Comparison of ENCODE assay signal across 11 cellular contexts in the genomic region with DNA sequence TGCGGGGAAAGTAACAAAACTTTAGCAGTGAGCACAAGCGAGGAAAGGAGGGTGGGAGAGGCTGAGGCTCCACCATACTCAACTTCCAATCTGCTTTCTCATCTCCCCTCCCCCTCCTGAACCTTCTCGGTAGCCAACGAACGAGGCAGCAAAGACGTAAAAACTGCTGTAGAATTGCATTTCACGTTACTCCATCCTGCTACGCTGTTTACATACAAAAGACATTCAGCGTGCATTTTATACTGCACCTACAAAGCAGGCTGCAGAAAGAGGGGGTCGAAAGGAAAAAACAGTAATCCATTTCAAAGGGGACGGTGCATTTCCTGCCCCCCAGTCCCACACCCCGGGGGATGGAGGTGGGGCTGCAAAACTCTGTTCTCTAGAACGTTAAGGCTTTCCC. TPM values are rescaled to one million over a fixed set of nuclear protein-coding genes. Genes with fewer than 3 reads are reported as not detected.
DNase-seq lines count a peak whose midpoint lies in the region; ATAC-seq and TF ChIP-seq lines count a peak whose summit lies in the region.
"Had no signal": no experiment of that assay in that cellular context is flagged by ENCODE, and none has a peak within 500 bp of the region (broad histone marks: within the 10 kb centered on the region; RNA-seq: fewer than 3 reads in every experiment).

No MANE protein-coding gene starts in this region.

- H3K27ac ChIP-seq in AG04450 (ENCODE audit: low read depth, low read length) (no peak overlapping the region), Peyer's patch (no peak overlapping the region)
- H3K27ac ChIP-seq in CD8-positive, alpha-beta memory T cell (ENCODE audit: low read depth, low read length) = no peak overlapping the region
- H3K27ac ChIP-seq in CD8-positive, alpha-beta T cell (ENCODE audit: low read depth, low read length) = no peak overlapping the region
- H3K27ac ChIP-seq: BLaER1 had no signal

- H3K4me1 ChIP-seq in Peyer's patch = no peaks in the 10 kb centered on the region
- no peaks in the 10 kb centered on the region for H3K4me1 ChIP-seq in CD8-positive, alpha-beta memory T cell (ENCODE audit: insufficient read depth, low read length)
- no peaks in the 10 kb centered on the region for H3K4me1 ChIP-seq in CD8-positive, alpha-beta T cell (ENCODE audit: insufficient read depth, low read length)
- H3K4me1 ChIP-seq: BLaER1 had no signal

- intact Hi-C loops in activated CD4-positive, alpha-beta T cell treated with anti-CD3 and anti-CD28 coated beads, Interleukin-2, amount 10 ng/mL, durations not matched to agents 24 days and 14 days (cut with micrococcal nuclease) = no loop called here
- intact Hi-C loops in CD8-positive, alpha-beta T cell (cut with DNase I, micrococcal nuclease) = no loop called here

- POLR2A ChIA-PET in AG04450 (lab: Yijun Ruan, JAX) = interaction anchor here (1.1 kb wide), 1 partner anchor 60 kb away, joined by 3 read pairs; no protein-coding TSS in a partner anchor
- POLR2A ChIA-PET in CD8-positive, alpha-beta memory T cell (lab: Charles Lee) = no interaction called here
- POLR2A ChIA-PET in CD8-positive, alpha-beta T cell (lab: Charles Lee) = no interaction called here

- DNase-seq in AG04450 (ENCODE audit: low read depth, low spot score) (no peak), Peyer's patch (no peak), fibroblast of villous mesenchyme (ENCODE audit: low read depth) (peak; percentile 40), neural crest cell (ENCODE audit: low read depth, low spot score) (no peak), NCI-H345 treated with DMSO at 0.1 percent for 48 hours (lab: John Stamatoyannopoulos, UW; ENCODE audit: unreplicated experiment) (no peak)
- DNase-seq in activated CD4-positive, alpha-beta T cell treated with anti-CD3 and anti-CD28 coated beads, Interleukin-2, amount 10 ng/mL, durations not matched to agents 24 days and 14 days = no peak
- DNase-seq in CD8-positive, alpha-beta memory T cell = no peak
- no peak for DNase-seq in CD8-positive, alpha-beta T cell
- DNase-seq: activated CD8-positive, alpha-beta T cell treated with anti-CD3 and anti-CD28 coated beads, Interleukin-2, amount 10 ng/mL, durations not matched to agents 7 days and 5 days; effector CD4-positive, alpha-beta T cell had no signal

- H3K27me3 ChIP-seq in AG04450 (ENCODE audit: control insufficient read depth, insufficient read depth, low read length) = no peaks in the 10 kb centered on the region
- H3K27me3 ChIP-seq in Peyer's patch = peaks cover 0 to 7% of the 10 kb centered on the region in 2 donors
- no peaks in the 10 kb centered on the region for H3K27me3 ChIP-seq in CD8-positive, alpha-beta memory T cell (ENCODE audit: insufficient read depth, low read length, poor library complexity, severe bottlenecking)
- H3K27me3 ChIP-seq in CD8-positive, alpha-beta T cell (ENCODE audit: insufficient read depth, low read length) = peaks cover 3% of the 10 kb centered on the region
- H3K27me3 ChIP-seq: BLaER1 had no signal

- H3K36me3 Mint-ChIP-seq in neural crest cell (ENCODE audit: low read depth) = no peaks in the 10 kb centered on the region
- H3K36me3 Mint-ChIP-seq in activated CD4-positive, alpha-beta T cell treated with anti-CD3 and anti-CD28 coated beads, Interleukin-2, amount 10 ng/mL, durations not matched to agents 24 days and 14 days (ENCODE audit: low read depth) = no peaks in the 10 kb centered on the region
- H3K36me3 Mint-ChIP-seq in CD8-positive, alpha-beta memory T cell = no peaks in the 10 kb centered on the region
- H3K36me3 Mint-ChIP-seq in CD8-positive, alpha-beta T cell = no peaks in the 10 kb centered on the region

- ATAC-seq in CD8-positive, alpha-beta T cell = no peak
- ATAC-seq: activated CD8-positive, alpha-beta T cell treated with anti-CD3 and anti-CD28 coated beads, Interleukin-2, amount 10 ng/mL, durations not matched to agents 7 days and 5 days had no signal

- H3K9me3 ChIP-seq in AG04450 (ENCODE audit: control insufficient read depth, insufficient read depth, low read length) (no peaks in the 10 kb centered on the region), Peyer's patch (no peaks in the 10 kb centered on the region)
- no peaks in the 10 kb centered on the region for H3K9me3 ChIP-seq in CD8-positive, alpha-beta memory T cell (ENCODE audit: low read length)
- H3K9me3 ChIP-seq in CD8-positive, alpha-beta T cell (ENCODE audit: low read length) = no peaks in the 10 kb centered on the region

- H3K27me3 Mint-ChIP-seq in neural crest cell (ENCODE audit: low read depth) = peaks cover 57% of the 10 kb centered on the region
- peaks cover 47% of the 10 kb centered on the region for H3K27me3 Mint-ChIP-seq in activated CD4-positive, alpha-beta T cell treated with anti-CD3 and anti-CD28 coated beads, Interleukin-2, amount 10 ng/mL, durations not matched to agents 24 days and 14 days
- H3K27me3 Mint-ChIP-seq in CD8-positive, alpha-beta memory T cell = peaks cover 22 to 37% of the 10 kb centered on the region in 2 donors
- peaks cover 37% of the 10 kb centered on the region for H3K27me3 Mint-ChIP-seq in CD8-positive, alpha-beta T cell (ENCODE audit: low read depth)

- TF ChIP-seq CTCF in AG04450 (IDR thresholded peaks at IDR 0.05; ENCODE audit: low read depth, low read length) = no peak
- TF ChIP-seq CTCF in Peyer's patch (IDR thresholded peaks at IDR 0.05) = no peak
- no peak for TF ChIP-seq CTCF in fibroblast of villous mesenchyme (IDR thresholded peaks at IDR 0.05; ENCODE audit: insufficient read depth, low read depth, low read length)
- no peak for TF ChIP-seq CTCF in neural crest cell (conservative IDR thresholded peaks at IDR 0.05)
- no peak for TF ChIP-seq CTCF in CD8-positive, alpha-beta T cell (IDR thresholded peaks at IDR 0.05)

- no peak overlapping the region for H3K27ac Mint-ChIP-seq in neural crest cell (ENCODE audit: unreplicated experiment)
- H3K27ac Mint-ChIP-seq in activated CD4-positive, alpha-beta T cell treated with anti-CD3 and anti-CD28 coated beads, Interleukin-2, amount 10 ng/mL, durations not matched to agents 24 days and 14 days = no peak overlapping the region
- no peak overlapping the region for H3K27ac Mint-ChIP-seq in CD8-positive, alpha-beta memory T cell
- no peak overlapping the region for H3K27ac Mint-ChIP-seq in CD8-positive, alpha-beta T cell
- H3K27ac Mint-ChIP-seq: activated CD8-positive, alpha-beta T cell treated with anti-CD3 and anti-CD28 coated beads, Interleukin-2, amount 10 ng/mL, durations not matched to agents 7 days and 5 days had no signal

- H3K36me3 ChIP-seq in Peyer's patch = no peaks in the 10 kb centered on the region
- no peaks in the 10 kb centered on the region for H3K36me3 ChIP-seq in CD8-positive, alpha-beta memory T cell (ENCODE audit: insufficient read depth, low read length)
- no peaks in the 10 kb centered on the region for H3K36me3 ChIP-seq in CD8-positive, alpha-beta T cell (ENCODE audit: insufficient read depth, low read length)

- no peaks in the 10 kb centered on the region for H3K9me3 Mint-ChIP-seq in neural crest cell
- H3K9me3 Mint-ChIP-seq in activated CD4-positive, alpha-beta T cell treated with anti-CD3 and anti-CD28 coated beads, Interleukin-2, amount 10 ng/mL, durations not matched to agents 24 days and 14 days = no peaks in the 10 kb centered on the region
- H3K9me3 Mint-ChIP-seq in CD8-positive, alpha-beta memory T cell = peaks cover 0 to 8% (median 3%) of the 10 kb centered on the region in 5 donors
- H3K9me3 Mint-ChIP-seq in CD8-positive, alpha-beta T cell = no peaks in the 10 kb centered on the region

- TF ChIP-seq POLR2A in Peyer's patch (IDR thresholded peaks at IDR 0.05) = no peak

- peak overlapping the region; percentile 88 for H3K4me3 Mint-ChIP-seq in neural crest cell
- no peak overlapping the region for H3K4me3 Mint-ChIP-seq in activated CD4-positive, alpha-beta T cell treated with anti-CD3 and anti-CD28 coated beads, Interleukin-2, amount 10 ng/mL, durations not matched to agents 24 days and 14 days
- no peak overlapping the region for H3K4me3 Mint-ChIP-seq in CD8-positive, alpha-beta memory T cell
- no peak overlapping the region for H3K4me3 Mint-ChIP-seq in CD8-positive, alpha-beta T cell
- H3K4me3 Mint-ChIP-seq: activated CD8-positive, alpha-beta T cell treated with anti-CD3 and anti-CD28 coated beads, Interleukin-2, amount 10 ng/mL, durations not matched to agents 7 days and 5 days had no signal

- H3K4me3 ChIP-seq in AG04450 (ENCODE audit: low read depth, low read length) = peak overlapping the region; percentile 86
- peak overlapping the region in 3 of 4 donors; percentile 23 to 55 (median 51) for H3K4me3 ChIP-seq in Peyer's patch
- peak overlapping the region; percentile 83 for H3K4me3 ChIP-seq in fibroblast of villous mesenchyme (ENCODE audit: low read depth, low read length)
- H3K4me3 ChIP-seq in CD8-positive, alpha-beta memory T cell (ENCODE audit: low read length) = no peak overlapping the region
- H3K4me3 ChIP-seq in CD8-positive, alpha-beta T cell (ENCODE audit: low read depth, low read length) = no peak overlapping the region
- H3K4me3 ChIP-seq: BLaER1 had no signal

- CTCF ChIA-PET in AG04450 (lab: Charles Lee) = interaction anchor here (0.8 to 1.2 kb wide), 4 partner anchors 10 to 151 kb away, joined by 3 to 7 read pairs (median 4); no protein-coding TSS in a partner anchor
- CTCF ChIA-PET in CD8-positive, alpha-beta memory T cell (lab: Charles Lee) = no interaction called here
- CTCF ChIA-PET in CD8-positive, alpha-beta T cell (lab: Charles Lee) = no interaction called here

- peaks cover 15% of the 10 kb centered on the region for H3K4me1 Mint-ChIP-seq in neural crest cell
- no peaks in the 10 kb centered on the region for H3K4me1 Mint-ChIP-seq in activated CD4-positive, alpha-beta T cell treated with anti-CD3 and anti-CD28 coated beads, Interleukin-2, amount 10 ng/mL, durations not matched to agents 24 days and 14 days
- H3K4me1 Mint-ChIP-seq in CD8-positive, alpha-beta memory T cell = peaks cover 0 to 12% (median 0%) of the 10 kb centered on the region in 3 donors
- H3K4me1 Mint-ChIP-seq in CD8-positive, alpha-beta T cell (ENCODE audit: low read depth) = peaks cover 2% of the 10 kb centered on the region

RNA-seq across cellular contexts. Expression of gene EFEMP1, which starts 1.1 kb away (rescaled TPM):
- 376 and 423 TPM in 2 replicates for polyA plus RNA-seq in AG04450 (2011; rRNA removed)
- polyA minus RNA-seq in AG04450 (2011; rRNA and poly(A)+ RNA removed) = 263 and 274 TPM in 2 replicates
- total RNA-seq in Peyer's patch (10 to 100 TPM; 16.3 to 44.4 (median 26.6) TPM), fibroblast of villous mesenchyme (22.9 and 65.1 TPM in 2 replicates), neural crest cell (3.8 and 4.1 TPM in 2 replicates)
- not detected in 2 replicates for total RNA-seq in activated CD4-positive, alpha-beta T cell treated with anti-CD3 and anti-CD28 coated beads, Interleukin-2, amount 10 ng/mL, durations not matched to agents 24 days and 14 days
- not detected for total RNA-seq in CD8-positive, alpha-beta memory T cell
- polyA plus RNA-seq in CD8-positive, alpha-beta memory T cell = not detected
- total RNA-seq in CD8-positive, alpha-beta T cell = not detected
- total RNA-seq: activated CD8-positive, alpha-beta T cell treated with anti-CD3 and anti-CD28 coated beads, Interleukin-2, amount 10 ng/mL, durations not matched to agents 7 days and 5 days had no signal

Comparison
In these comparisons a context has a peak if more than half of its experiments do, and no peak if none do; other contexts are left out.
1. H3K4me3 ChIP-seq: peak in AG04450 (single experiment), Peyer's patch (3 of 4) and fibroblast of villous mesenchyme (single experiment); none in CD8-positive, alpha-beta memory T cell (single experiment) and CD8-positive, alpha-beta T cell (single experiment).